In the genomic region with DNA sequence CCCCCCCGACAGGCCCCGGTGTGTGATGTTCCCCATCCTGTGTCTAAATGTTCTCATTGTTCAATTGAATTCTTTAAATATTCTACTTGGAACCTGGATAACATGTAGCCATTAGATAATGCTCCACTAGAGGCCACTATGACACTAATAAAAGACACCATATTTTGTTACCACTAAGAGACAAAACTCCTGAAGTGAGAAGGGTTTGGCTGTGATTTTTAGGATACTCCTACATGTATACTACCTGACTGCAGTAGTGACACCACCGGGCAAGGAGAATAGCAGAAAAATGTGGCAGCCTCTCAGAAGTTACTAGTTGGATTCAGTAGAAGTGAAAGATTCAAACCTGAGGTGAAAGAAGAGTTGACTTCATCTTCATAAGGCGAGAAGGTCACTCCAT, we compare ENCODE assay signal across 8 cellular contexts. TPM values are rescaled to one million over a fixed set of nuclear protein-coding genes. Genes with fewer than 3 reads are reported as not detected.
DNase-seq lines count a peak whose midpoint lies in the region; ATAC-seq, FAIRE-seq and TF ChIP-seq lines count a peak whose summit lies in the region.

No MANE protein-coding gene starts in this region.

- no peaks in the 10 kb centered on the region for H3K4me1 ChIP-seq in astrocyte (ENCODE audit: insufficient read depth, low read length)
- H3K4me1 ChIP-seq in thyroid gland = no peaks in the 10 kb centered on the region

- DNase-seq in D721Med (ENCODE audit: insufficient read length, low spot score) = no peak
- DNase-seq in NCI-H2171 (lab: John Stamatoyannopoulos, UW) = peak; percentile 5
- DNase-seq in astrocyte (ENCODE audit: low read depth) = peak; percentile 20
- peak; percentile 28 to 48 (median 43) for DNase-seq in immature natural killer cell
- DNase-seq in thyroid gland = no peak
- DNase-seq in WERI-Rb-1 = no peak

- no peak overlapping the region for H3K4me2 ChIP-seq in astrocyte (ENCODE audit: low read length)

- no peak for TF ChIP-seq POLR2A in thyroid gland (IDR thresholded peaks at IDR 0.05)

- H3K36me3 Mint-ChIP-seq in astrocyte (ENCODE audit: low read depth, unreplicated experiment) = no peaks in the 10 kb centered on the region
- H3K36me3 Mint-ChIP-seq in immature natural killer cell = no peaks in the 10 kb centered on the region

- H3K27me3 ChIP-seq in astrocyte (ENCODE audit: insufficient read depth, low read length) (peaks cover 6% of the 10 kb centered on the region), thyroid gland (no peaks in the 10 kb centered on the region), WERI-Rb-1 (ENCODE audit: insufficient read depth, low read depth, severe bottlenecking) (no peaks in the 10 kb centered on the region)

- H3K9ac ChIP-seq in astrocyte (ENCODE audit: low read length) = no peak overlapping the region

- TF ChIP-seq CTCF in D721Med (IDR thresholded peaks at IDR 0.05; ENCODE audit: insufficient read depth, missing control alignments) (peak; percentile 85), astrocyte (IDR thresholded peaks at IDR 0.05; ENCODE audit: insufficient read depth, low read depth, low read length) (peak; percentile 46), thyroid gland (IDR thresholded peaks at IDR 0.05) (peak in 4 of 6 experiments; percentile 34 to 47 (median 42)), WERI-Rb-1 (IDR thresholded peaks at IDR 0.05; ENCODE audit: low read depth, low read length) (no peak)

- H3K79me2 ChIP-seq in astrocyte (ENCODE audit: insufficient read depth, low read length) = no peaks in the 10 kb centered on the region

- no peak overlapping the region for H3K27ac Mint-ChIP-seq in astrocyte (ENCODE audit: unreplicated experiment)
- H3K27ac Mint-ChIP-seq in immature natural killer cell = no peak overlapping the region

- H3K27ac ChIP-seq in astrocyte (ENCODE audit: low read depth, low read length) = no peak overlapping the region
- no peak overlapping the region for H3K27ac ChIP-seq in thyroid gland
- H3K27ac ChIP-seq in WERI-Rb-1 = no peak overlapping the region

- ATAC-seq in GM21529 (IDR thresholded peaks at IDR 0.05; ENCODE audit: unreplicated experiment) = peak; percentile 70
- ATAC-seq in HG03039 (IDR thresholded peaks at IDR 0.05; ENCODE audit: unreplicated experiment) = no peak

- H3K27me3 Mint-ChIP-seq in astrocyte (ENCODE audit: low read depth, unreplicated experiment) (peaks cover 2% of the 10 kb centered on the region), immature natural killer cell (ENCODE audit: low read depth in 3 of 3) (no peaks in the 10 kb centered on the region)

- H2AFZ ChIP-seq in astrocyte (ENCODE audit: low read depth, low read length) = no peak overlapping the region

- intact Hi-C loops in thyroid gland (cut with DNase I) = no loop called here

- H3K9me3 Mint-ChIP-seq in astrocyte (ENCODE audit: unreplicated experiment) (no peaks in the 10 kb centered on the region), immature natural killer cell (no peaks in the 10 kb centered on the region)

- FAIRE-seq in D721Med (lab: Jason Lieb, UNC) (peak; percentile 44), astrocyte (lab: Jason Lieb, UNC) (no peak)

- WGBS in thyroid gland, 2 donors = 32 to 33% methylated on average over 4 of the region's 4 CpGs

- H3K36me3 ChIP-seq in astrocyte (ENCODE audit: insufficient read depth, low read length) (no peaks in the 10 kb centered on the region), thyroid gland (no peaks in the 10 kb centered on the region), WERI-Rb-1 (no peaks in the 10 kb centered on the region)

- H3K4me1 Mint-ChIP-seq in astrocyte (ENCODE audit: low read depth, unreplicated experiment) (peaks cover 7% of the 10 kb centered on the region), immature natural killer cell (no peaks in the 10 kb centered on the region)

- H3K9me3 ChIP-seq in astrocyte (ENCODE audit: insufficient read depth, low read depth, low read length) = no peaks in the 10 kb centered on the region
- H3K9me3 ChIP-seq in thyroid gland = no peaks in the 10 kb centered on the region
- no peaks in the 10 kb centered on the region for H3K9me3 ChIP-seq in WERI-Rb-1 (ENCODE audit: severe bottlenecking)

- H3K4me3 Mint-ChIP-seq in astrocyte (ENCODE audit: unreplicated experiment) = no peak overlapping the region
- no peak overlapping the region for H3K4me3 Mint-ChIP-seq in immature natural killer cell

- H3K4me3 ChIP-seq in astrocyte (ENCODE audit: insufficient read depth, low read depth, low read length) (no peak overlapping the region), thyroid gland (replicated peaks in 1 of 3) (no peak overlapping the region), WERI-Rb-1 (ENCODE audit: low read depth, low read length) (no peak overlapping the region)

- no peaks in the 10 kb centered on the region for H4K20me1 ChIP-seq in astrocyte (ENCODE audit: insufficient read depth, low read length)

RNA-seq across cellular contexts. Expression of gene F5, which starts 36.0 kb away (rescaled TPM):
- total RNA-seq in astrocyte (0.10 and 0.18 TPM in 2 replicates), thyroid gland (1 to 10 TPM in 3 of 4 donors, under 1 TPM in 1; 0.79 to 3.0 (median 1.8) TPM)
- 1 to 10 TPM in 1 of 3 donors, under 1 TPM in 2; 0.08 to 1.3 (median 0.09) TPM for polyA plus RNA-seq in immature natural killer cell

Comparison
In these comparisons a context has a peak if more than half of its experiments do, and no peak if none do; other contexts are left out.
1. DNase-seq: peak in NCI-H2171 (single experiment), astrocyte (single experiment) and immature natural killer cell (3 of 3); none in D721Med (single experiment), thyroid gland (0 of 2) and WERI-Rb-1 (single experiment).